8 cellular contexts compared by ENCODE assay signal in the genomic region with DNA sequence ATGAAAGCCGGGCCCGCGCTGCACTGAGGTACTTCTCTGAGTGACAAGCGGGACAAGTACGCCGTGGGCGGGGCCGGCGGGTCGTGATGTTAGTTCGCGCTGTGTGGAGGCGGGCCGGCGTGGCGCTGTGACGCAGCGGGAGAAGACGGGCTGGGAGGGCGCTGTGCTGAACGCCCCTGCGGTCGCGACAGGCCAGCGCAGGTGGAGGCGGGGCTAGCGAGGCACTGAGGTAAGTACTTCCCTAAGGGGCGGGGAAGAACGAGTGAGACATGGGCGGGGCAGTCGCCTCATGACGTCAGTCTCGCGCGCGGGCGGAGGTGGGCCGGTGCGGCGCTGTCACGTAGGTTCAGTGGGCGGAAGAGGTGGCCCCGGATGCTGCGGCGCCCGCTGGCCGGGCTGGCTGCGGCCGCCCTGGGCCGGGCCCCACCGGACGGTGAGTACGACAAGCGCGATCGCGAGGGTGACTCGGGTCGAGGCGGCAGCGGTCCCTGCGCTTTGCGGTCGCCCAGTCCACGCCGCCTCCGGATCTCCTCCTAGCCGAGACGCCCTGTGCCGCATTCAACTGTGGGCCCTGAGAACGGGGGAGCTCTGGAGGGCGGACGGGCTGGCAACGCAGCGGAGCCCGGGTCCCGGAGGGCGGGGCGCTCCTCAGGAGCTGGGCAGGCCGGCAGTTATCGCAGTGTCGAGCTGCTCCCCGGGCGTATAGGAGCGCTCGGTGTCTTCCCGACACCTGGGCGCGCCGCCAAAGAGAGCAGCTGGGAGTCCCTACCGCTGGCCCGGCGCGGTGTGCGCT. TPM values are rescaled to one million over a fixed set of nuclear protein-coding genes. Genes with fewer than 3 reads are reported as not detected.
DNase-seq lines count a peak whose midpoint lies in the region; ATAC-seq and TF ChIP-seq lines count a peak whose summit lies in the region.

A gene with protein sequence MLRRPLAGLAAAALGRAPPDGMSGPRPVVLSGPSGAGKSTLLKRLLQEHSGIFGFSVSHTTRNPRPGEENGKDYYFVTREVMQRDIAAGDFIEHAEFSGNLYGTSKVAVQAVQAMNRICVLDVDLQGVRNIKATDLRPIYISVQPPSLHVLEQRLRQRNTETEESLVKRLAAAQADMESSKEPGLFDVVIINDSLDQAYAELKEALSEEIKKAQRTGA (plus strand): TSS at position 349 of the 793 bp plus-strand sequence. CDS start 24 bp downstream, at position 373.

- 4% methylated on average over 13 of the region's 95 CpGs for WGBS in SK-N-SH (ENCODE audit: low lambda C conversion rate)

- POLR2A ChIA-PET in SK-N-SH (lab: Yijun Ruan, JAX), result interaction anchor here (0.5 to 1.0 kb wide), 5 partner anchors 12 to 324 kb away, joined by 3 to 6 read pairs (median 4); partner anchors contain the start of genes IBA57 and TRIM11

- peaks cover 1 to 4% of the 10 kb centered on the region in 2 experiments for H3K36me3 ChIP-seq in SK-N-SH (replicated peaks in 1 of 2; ENCODE audit: control insufficient read depth in 1 of 2, insufficient read depth in 2 of 2, low read length in 1 of 2)

- CTCF ChIA-PET in SK-N-SH (lab: Yijun Ruan, JAX), result interaction anchor here (1.9 to 4.5 kb wide), 2 partner anchors 9 to 26 kb away, joined by 10 to 22 read pairs; partner anchors contain the start of gene IBA57

- H4K20me1 ChIP-seq in SK-N-SH (ENCODE audit: insufficient read depth), result peaks cover 44% of the 10 kb centered on the region

- TF ChIP-seq RAD21 in SK-N-SH (IDR thresholded peaks at IDR 0.05; ENCODE audit: low read length), result no peak

- no peaks in the 10 kb centered on the region for H3K9me2 ChIP-seq in SK-N-SH

- peaks cover 23% of the 10 kb centered on the region in 2 experiments; a peak in 2 of 4 replicates for H3K4me1 ChIP-seq in SK-N-SH (ENCODE audit: control insufficient read depth in 1 of 2, insufficient read depth in 2 of 2, low read depth in 1 of 2, low read length in 1 of 2)

- no peaks in the 10 kb centered on the region for H3F3A ChIP-seq in SK-N-SH (replicated peaks; ENCODE audit: insufficient read depth)

- H3K4me2 ChIP-seq in SK-N-SH, result peak within 1 kb of the TSS; percentile 100

- H3K9ac ChIP-seq in SK-N-SH, result peak within 1 kb of the TSS; percentile 98

- no peak for TF ChIP-seq EP300 in SK-N-SH (IDR thresholded peaks at IDR 0.05; ENCODE audit: borderline replicate concordance in 1 of 2, low read depth in 1 of 2, low read length in 1 of 2)

- H3K27ac ChIP-seq in SK-N-SH (ENCODE audit: low read depth in 2 of 2, low read length in 1 of 2), result peak within 1 kb of the TSS; percentile 84 to 89

- peak; percentile 90 for ATAC-seq in HG02588 (IDR thresholded peaks at IDR 0.05; ENCODE audit: unreplicated experiment)

- H3K4me3 ChIP-seq in GM08714 (ENCODE audit: low read length) (peak within 1 kb of the TSS; percentile 96), SK-N-SH (ENCODE audit: low read depth in 2 of 2, low read length in 1 of 2) (peak within 1 kb of the TSS; percentile 87 to 99)

- no peaks in the 10 kb centered on the region for H3K9me3 ChIP-seq in SK-N-SH

- DNase-seq in NCI-H1048 (lab: John Stamatoyannopoulos, UW), result peak; percentile 100
- peak; percentile 97 for DNase-seq in SK-N-SH
- DNase-seq in activated naive CD4-positive, alpha-beta T cell treated with anti-CD3 and anti-CD28 coated beads, Interleukin-2, amount 50 U/mL, for 16 hours, result peak; percentile 100
- DNase-seq in germinal center (ENCODE audit: low spot score), result peak; percentile 97
- peak; percentile 96 for DNase-seq in non-pigmented ciliary epithelial cell (ENCODE audit: low read depth)
- DNase-seq in superior temporal gyrus (ENCODE audit: extremely low spot score), result peak; percentile 95

- peaks cover 50% of the 10 kb centered on the region for H3K79me2 ChIP-seq in SK-N-SH (ENCODE audit: insufficient read depth)

- peak within 1 kb of the TSS; percentile 87 for H2AFZ ChIP-seq in SK-N-SH (ENCODE audit: low read depth)

- TF ChIP-seq CTCF in SK-N-SH (IDR thresholded peaks at IDR 0.05), result no peak; the same call in 1 of the 2 replicates

- H3K27me3 ChIP-seq in SK-N-SH (ENCODE audit: insufficient read depth), result peaks cover 23% of the 10 kb centered on the region; the same call in 1 of the 2 replicates

TF ChIP-seq in SK-N-SH, 30 proteins besides CTCF, POLR2A, EP300 and RAD21 (continues in another document):
- TF ChIP-seq EZH2phosphoT487 (IDR thresholded peaks at IDR 0.05; ENCODE audit: borderline replicate concordance, low read depth) (no peak), SMC3 (IDR thresholded peaks at IDR 0.05; ENCODE audit: low read depth, low read length) (no peak), ELF1 (IDR thresholded peaks at IDR 0.05) (peak; percentile 81), NRF1 (IDR thresholded peaks at IDR 0.05; ENCODE audit: low read depth, low read length) (peak; percentile 71), RCOR1 (IDR thresholded peaks at IDR 0.05; ENCODE audit: low read length) (0 out of 2 replicates have a peak, but pooled peaks have one; percentile 7), RXRA (IDR thresholded peaks at IDR 0.05; ENCODE audit: borderline replicate concordance, low read depth) (no peak), GABPA (IDR thresholded peaks at IDR 0.05; ENCODE audit: low read depth) (peak; percentile 70), TAF1 (IDR thresholded peaks at IDR 0.05; ENCODE audit: borderline replicate concordance, low read depth, low read length) (peak; percentile 29; the same call in 1 of the 2 replicates), CHD2 (IDR thresholded peaks at IDR 0.05; ENCODE audit: low read length, partially characterized antibody) (peak; percentile 42), MAX (IDR thresholded peaks at IDR 0.05; ENCODE audit: low read depth) (peak; percentile 62), TEAD4 (IDR thresholded peaks at IDR 0.05; ENCODE audit: borderline replicate concordance, insufficient read depth) (no peak)
- TF ChIP-seq, protein P1, sequence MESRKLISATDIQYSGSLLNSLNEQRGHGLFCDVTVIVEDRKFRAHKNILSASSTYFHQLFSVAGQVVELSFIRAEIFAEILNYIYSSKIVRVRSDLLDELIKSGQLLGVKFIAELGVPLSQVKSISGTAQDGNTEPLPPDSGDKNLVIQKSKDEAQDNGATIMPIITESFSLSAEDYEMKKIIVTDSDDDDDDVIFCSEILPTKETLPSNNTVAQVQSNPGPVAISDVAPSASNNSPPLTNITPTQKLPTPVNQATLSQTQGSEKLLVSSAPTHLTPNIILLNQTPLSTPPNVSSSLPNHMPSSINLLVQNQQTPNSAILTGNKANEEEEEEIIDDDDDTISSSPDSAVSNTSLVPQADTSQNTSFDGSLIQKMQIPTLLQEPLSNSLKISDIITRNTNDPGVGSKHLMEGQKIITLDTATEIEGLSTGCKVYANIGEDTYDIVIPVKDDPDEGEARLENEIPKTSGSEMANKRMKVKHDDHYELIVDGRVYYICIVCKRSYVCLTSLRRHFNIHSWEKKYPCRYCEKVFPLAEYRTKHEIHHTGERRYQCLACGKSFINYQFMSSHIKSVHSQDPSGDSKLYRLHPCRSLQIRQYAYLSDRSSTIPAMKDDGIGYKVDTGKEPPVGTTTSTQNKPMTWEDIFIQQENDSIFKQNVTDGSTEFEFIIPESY (IDR thresholded peaks at IDR 0.05; ENCODE audit: borderline replicate concordance, low read depth), result no peak
- TF ChIP-seq, protein P2, sequence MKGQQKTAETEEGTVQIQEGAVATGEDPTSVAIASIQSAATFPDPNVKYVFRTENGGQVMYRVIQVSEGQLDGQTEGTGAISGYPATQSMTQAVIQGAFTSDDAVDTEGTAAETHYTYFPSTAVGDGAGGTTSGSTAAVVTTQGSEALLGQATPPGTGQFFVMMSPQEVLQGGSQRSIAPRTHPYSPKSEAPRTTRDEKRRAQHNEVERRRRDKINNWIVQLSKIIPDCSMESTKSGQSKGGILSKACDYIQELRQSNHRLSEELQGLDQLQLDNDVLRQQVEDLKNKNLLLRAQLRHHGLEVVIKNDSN (IDR thresholded peaks at IDR 0.05; ENCODE audit: borderline replicate concordance, low read depth), result no peak
- TF ChIP-seq, protein P3, sequence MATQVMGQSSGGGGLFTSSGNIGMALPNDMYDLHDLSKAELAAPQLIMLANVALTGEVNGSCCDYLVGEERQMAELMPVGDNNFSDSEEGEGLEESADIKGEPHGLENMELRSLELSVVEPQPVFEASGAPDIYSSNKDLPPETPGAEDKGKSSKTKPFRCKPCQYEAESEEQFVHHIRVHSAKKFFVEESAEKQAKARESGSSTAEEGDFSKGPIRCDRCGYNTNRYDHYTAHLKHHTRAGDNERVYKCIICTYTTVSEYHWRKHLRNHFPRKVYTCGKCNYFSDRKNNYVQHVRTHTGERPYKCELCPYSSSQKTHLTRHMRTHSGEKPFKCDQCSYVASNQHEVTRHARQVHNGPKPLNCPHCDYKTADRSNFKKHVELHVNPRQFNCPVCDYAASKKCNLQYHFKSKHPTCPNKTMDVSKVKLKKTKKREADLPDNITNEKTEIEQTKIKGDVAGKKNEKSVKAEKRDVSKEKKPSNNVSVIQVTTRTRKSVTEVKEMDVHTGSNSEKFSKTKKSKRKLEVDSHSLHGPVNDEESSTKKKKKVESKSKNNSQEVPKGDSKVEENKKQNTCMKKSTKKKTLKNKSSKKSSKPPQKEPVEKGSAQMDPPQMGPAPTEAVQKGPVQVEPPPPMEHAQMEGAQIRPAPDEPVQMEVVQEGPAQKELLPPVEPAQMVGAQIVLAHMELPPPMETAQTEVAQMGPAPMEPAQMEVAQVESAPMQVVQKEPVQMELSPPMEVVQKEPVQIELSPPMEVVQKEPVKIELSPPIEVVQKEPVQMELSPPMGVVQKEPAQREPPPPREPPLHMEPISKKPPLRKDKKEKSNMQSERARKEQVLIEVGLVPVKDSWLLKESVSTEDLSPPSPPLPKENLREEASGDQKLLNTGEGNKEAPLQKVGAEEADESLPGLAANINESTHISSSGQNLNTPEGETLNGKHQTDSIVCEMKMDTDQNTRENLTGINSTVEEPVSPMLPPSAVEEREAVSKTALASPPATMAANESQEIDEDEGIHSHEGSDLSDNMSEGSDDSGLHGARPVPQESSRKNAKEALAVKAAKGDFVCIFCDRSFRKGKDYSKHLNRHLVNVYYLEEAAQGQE (IDR thresholded peaks at IDR 0.05; ENCODE audit: low read depth, low read length), result peak; percentile 56; the same call in 1 of the 2 replicates

RNA-seq across cellular contexts. Expression of the gene that starts here (rescaled TPM):
- polyA plus RNA-seq in SK-N-SH (2012; rRNA removed), result 717 and 742 TPM in 2 replicates
- 457 and 681 TPM in 2 replicates for polyA plus RNA-seq in SK-N-SH (2012; cell fraction: cytosol; rRNA removed)
- polyA plus RNA-seq in SK-N-SH (2012; cell fraction: nucleus; rRNA removed), result 521 and 537 TPM in 2 replicates

Comparison
In these comparisons a context has a peak if more than half of its experiments do, and no peak if none do; other contexts are left out.
1. Peak in every context shown above with its lines: DNase-seq, ATAC-seq, H3K4me3 ChIP-seq and H3K27ac ChIP-seq.